ENCODE assay signal across 8 cellular contexts in genomic region chr17:59607817-59608403, GRCh38. TPM values are rescaled to one million over a fixed set of nuclear protein-coding genes. Genes with fewer than 3 reads are reported as not detected.
DNase-seq lines count a peak whose midpoint lies in the region; ATAC-seq and TF ChIP-seq lines count a peak whose summit lies in the region.

No MANE protein-coding gene starts in this region.

- ATAC-seq in activated T-helper 17 cell treated with anti-CD3 and anti-CD28 coated beads, Interleukin-2, amount 50 U/mL, for 72 hours (replicated peaks): peak; percentile 37
- ATAC-seq in GM19455 (IDR thresholded peaks at IDR 0.05; ENCODE audit: unreplicated experiment) (no peak), heart right ventricle (no peak), GM18511 (IDR thresholded peaks at IDR 0.05; ENCODE audit: unreplicated experiment) (no peak), GM18867 (IDR thresholded peaks at IDR 0.05; ENCODE audit: unreplicated experiment) (no peak)

- H3K27ac ChIP-seq in heart right ventricle: no peak overlapping the region

- H3K27ac Mint-ChIP-seq in activated T-helper 17 cell treated with anti-CD3 and anti-CD28 coated beads, Interleukin-2, amount 50 U/mL, for 72 hours: no peak overlapping the region
- H3K27ac Mint-ChIP-seq in nephron progenitor cell: no peak overlapping the region

- H3K4me3 ChIP-seq in GM06990 (replicated peaks; ENCODE audit: low read depth, low read length): no peak overlapping the region
- no peak overlapping the region for H3K4me3 ChIP-seq in heart right ventricle

- no peaks in the 10 kb centered on the region for H3K9me3 Mint-ChIP-seq in activated T-helper 17 cell treated with anti-CD3 and anti-CD28 coated beads, Interleukin-2, amount 50 U/mL, for 72 hours
- no peaks in the 10 kb centered on the region for H3K9me3 Mint-ChIP-seq in nephron progenitor cell

- H3K36me3 ChIP-seq in GM06990 (ENCODE audit: control insufficient read depth, insufficient read depth, low read length) (no peaks in the 10 kb centered on the region; the same call in none of the 2 replicates), heart right ventricle (peaks cover 0 to 91% (median 26%) of the 10 kb centered on the region in 9 donors)

- H3K4me1 ChIP-seq in heart right ventricle: no peaks in the 10 kb centered on the region

- no peak overlapping the region for H3K4me3 Mint-ChIP-seq in activated T-helper 17 cell treated with anti-CD3 and anti-CD28 coated beads, Interleukin-2, amount 50 U/mL, for 72 hours
- no peak overlapping the region for H3K4me3 Mint-ChIP-seq in nephron progenitor cell

- TF ChIP-seq CTCF in GM06990 (IDR thresholded peaks at IDR 0.05; ENCODE audit: insufficient read depth, low read length, poor library complexity, severe bottlenecking) (peak; percentile 45), nephron progenitor cell (IDR thresholded peaks at IDR 0.05) (no peak), heart right ventricle (IDR thresholded peaks at IDR 0.05) (peak in 4 of 9 donors; percentile 6 to 33 (median 19))

- DNase-seq in GM06990 (ENCODE audit: extremely low read depth, insufficient read length): no peak
- peak; percentile 26 to 33 for DNase-seq in Kasumi-1 (lab: John Stamatoyannopoulos, UW)
- DNase-seq in nephron progenitor cell: peak; percentile 13
- no peak for DNase-seq in heart right ventricle

- H3K36me3 Mint-ChIP-seq in activated T-helper 17 cell treated with anti-CD3 and anti-CD28 coated beads, Interleukin-2, amount 50 U/mL, for 72 hours (ENCODE audit: low read depth): peaks cover 75% of the 10 kb centered on the region
- H3K36me3 Mint-ChIP-seq in nephron progenitor cell (ENCODE audit: low read depth): peaks cover 65% of the 10 kb centered on the region

- 89 to 92% methylated on average over 5 of the region's 5 CpGs for WGBS in heart right ventricle, 2 donors

- H3K27me3 ChIP-seq in GM06990 (replicated peaks; ENCODE audit: control insufficient read depth, insufficient read depth, low read length): no peaks in the 10 kb centered on the region
- H3K27me3 ChIP-seq in heart right ventricle: no peaks in the 10 kb centered on the region

- H3K27me3 Mint-ChIP-seq in activated T-helper 17 cell treated with anti-CD3 and anti-CD28 coated beads, Interleukin-2, amount 50 U/mL, for 72 hours: no peaks in the 10 kb centered on the region
- no peaks in the 10 kb centered on the region for H3K27me3 Mint-ChIP-seq in nephron progenitor cell (ENCODE audit: low read depth, poor library complexity)

- H3K9me3 ChIP-seq in heart right ventricle: no peaks in the 10 kb centered on the region

- H3K4me1 Mint-ChIP-seq in activated T-helper 17 cell treated with anti-CD3 and anti-CD28 coated beads, Interleukin-2, amount 50 U/mL, for 72 hours: no peaks in the 10 kb centered on the region
- H3K4me1 Mint-ChIP-seq in nephron progenitor cell: no peaks in the 10 kb centered on the region

- intact Hi-C loops in heart right ventricle (cut with DNase I): no loop called here

RNA-seq across cellular contexts. Expression of gene CLTC, which starts 11.8 kb away (rescaled TPM):
- total RNA-seq in activated T-helper 17 cell treated with anti-CD3 and anti-CD28 coated beads, Interleukin-2, amount 50 U/mL, for 72 hours: 100 to 1,000 TPM; 162 to 200 TPM
- 100 to 1,000 TPM; 138 to 196 (median 173) TPM for total RNA-seq in heart right ventricle
- polyA plus RNA-seq in heart right ventricle: 100 to 1,000 TPM in 1 of 2 donors, 10 to 100 TPM in 1; 42.5 to 140 TPM

RNA-seq across cellular contexts. Expression of gene DHX40, which starts 42.5 kb away (rescaled TPM):
- 10 to 100 TPM; 23.0 to 44.8 TPM for total RNA-seq in activated T-helper 17 cell treated with anti-CD3 and anti-CD28 coated beads, Interleukin-2, amount 50 U/mL, for 72 hours
- total RNA-seq in heart right ventricle: 10 to 100 TPM; 14.2 to 22.9 (median 20.7) TPM
- polyA plus RNA-seq in heart right ventricle: 10 to 100 TPM in 1 of 2 donors, 1 to 10 TPM in 1; 6.9 to 10.0 TPM

Comparison
In these comparisons a context has a peak if more than half of its experiments do, and no peak if none do; other contexts are left out.
1. DNase-seq: peak in Kasumi-1 (2 of 2) and nephron progenitor cell (single experiment); none in GM06990 (single experiment) and heart right ventricle (0 of 2).